Comparison of ENCODE assay signal across 20 cellular contexts in the genomic region with DNA sequence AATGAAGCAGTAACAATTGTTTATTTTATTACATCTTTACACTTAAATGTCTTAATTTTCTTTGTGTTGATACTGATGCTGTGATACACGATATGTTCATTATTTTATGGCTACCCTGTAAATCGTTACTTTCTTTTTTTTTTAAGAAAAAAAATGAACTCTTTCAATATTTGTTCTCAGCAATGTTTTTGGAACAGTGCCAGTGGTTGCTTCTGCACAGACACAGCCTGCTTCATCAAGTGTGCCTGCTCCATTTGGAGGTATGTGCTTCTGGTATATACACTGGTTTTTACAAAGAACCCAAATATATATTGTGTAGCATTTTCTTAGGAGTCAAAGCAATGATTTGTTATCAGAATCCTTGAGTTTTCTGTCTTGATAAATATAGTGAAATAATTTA.
DNase-seq lines count a peak whose midpoint lies in the region.
"Had no signal": no experiment of that assay in that cellular context is flagged by ENCODE, and none has a peak within 500 bp of the region (broad histone marks: within the 10 kb centered on the region; RNA-seq: fewer than 3 reads in every experiment).

No MANE protein-coding gene starts in this region.

- H3K9me3 ChIP-seq in mesenchymal stem cell (ENCODE audit: control insufficient read depth, low read length): no peaks in the 10 kb centered on the region
- H3K9me3 ChIP-seq: colonic mucosa had no signal

- DNase-seq in NCI-H446 (lab: John Stamatoyannopoulos, UW) (peak; percentile 4 to 56), NCI-H446 treated with DMSO at 0.1 percent for 48 hours (lab: John Stamatoyannopoulos, UW) (no peak), NCI-H1105 (lab: John Stamatoyannopoulos, UW) (peak; percentile 40), SK-MEL-5 (ENCODE audit: low read depth, low spot score) (peak; percentile 18), mesenchymal stem cell (peak; percentile 9), SW480 (ENCODE audit: low spot score) (no peak)
- no peak for DNase-seq in activated naive CD4-positive, alpha-beta T cell treated with anti-CD3 and anti-CD28 coated beads, Interleukin-2, amount 50 U/mL, for 16 hours
- no peak for DNase-seq in stimulated activated CD4-positive, alpha-beta T cell treated with anti-CD3 and anti-CD28 coated beads, Interleukin-4, amount 100 ng/mL, for 1 hour
- DNase-seq: activated CD4-positive, CD25-positive, alpha-beta regulatory T cell; activated CD8-positive, alpha-beta T cell treated with anti-CD3 and anti-CD28 coated beads for 36 hours; activated T-cell treated with anti-CD3 and anti-CD28 coated beads, Interleukin-2, amount 50 U/mL, for 24 hours; colonic mucosa; heart left ventricle; Kasumi-1; NCI-H526 treated with DMSO at 0.1 percent for 48 hours; occipital lobe; stimulated activated CD4-positive, alpha-beta T cell treated with anti-CD3 and anti-CD28 coated beads, Interleukin-15, amount 100 ng/mL, for 24 hours; stimulated activated naive B cell treated with anti-CD40 and anti-IgM and Interleukin-4, amounts not matched to agents 10 μg/mL and 1 μg/mL and 100 μg/mL, for 72 hours had no signal

- H2BK15ac ChIP-seq in mesenchymal stem cell (ENCODE audit: low read depth, poor library complexity, severe bottlenecking): no peak overlapping the region

- no peaks in the 10 kb centered on the region for H3K27me3 ChIP-seq in mesenchymal stem cell (ENCODE audit: control insufficient read depth in 1 of 2, insufficient read depth in 1 of 2, low read length in 2 of 2)
- H3K27me3 ChIP-seq: colonic mucosa, heart left ventricle, right atrium auricular region, SJCRH30 had no signal

- H3K4me1 ChIP-seq in mesenchymal stem cell (ENCODE audit: control insufficient read depth, insufficient read depth, low read depth, low read length): no peaks in the 10 kb centered on the region
- H3K4me1 ChIP-seq: colonic mucosa, heart left ventricle, right atrium auricular region, SJCRH30 had no signal

- no peak overlapping the region for H2AFZ ChIP-seq in mesenchymal stem cell (ENCODE audit: low read depth, low read length)

- H3K9ac ChIP-seq in mesenchymal stem cell (ENCODE audit: low read length): no peak overlapping the region

- H3K4ac ChIP-seq in mesenchymal stem cell (ENCODE audit: low read depth in 1 of 2, low read length in 2 of 2): no peak overlapping the region

- H3K14ac ChIP-seq in mesenchymal stem cell (ENCODE audit: low read length in 2 of 2): no peak overlapping the region

- no peak overlapping the region for H2AK5ac ChIP-seq in mesenchymal stem cell (ENCODE audit: low read length, severe bottlenecking)

- no peak overlapping the region for H3K4me3 ChIP-seq in mesenchymal stem cell (ENCODE audit: insufficient read depth in 1 of 2, low read depth in 1 of 2, low read length in 2 of 2)
- H3K4me3 ChIP-seq: colonic mucosa, heart left ventricle, right atrium auricular region, SJCRH30 had no signal

- no peak overlapping the region for H2BK12ac ChIP-seq in mesenchymal stem cell (ENCODE audit: low read length in 2 of 2)

- in situ Hi-C loops in SK-MEL-5 (cut with HindIII; ENCODE audit: low pct_unique_long_range_greater_than_20kb, low sequenced_read_pairs): no loop called here

- no CpG with 5 or more reads among the region's 2 CpGs for WGBS in mesenchymal stem cell

- no peak overlapping the region for H3K23ac ChIP-seq in mesenchymal stem cell (ENCODE audit: low read length in 2 of 2)

- H2BK5ac ChIP-seq in mesenchymal stem cell (ENCODE audit: low read depth, low read length, poor library complexity, severe bottlenecking): no peak overlapping the region

- no peak overlapping the region for H4K8ac ChIP-seq in mesenchymal stem cell (ENCODE audit: low read length)

- no peak overlapping the region for H3K18ac ChIP-seq in mesenchymal stem cell (ENCODE audit: low read depth in 1 of 2, low read length in 2 of 2)

- no peak overlapping the region for H3K27ac ChIP-seq in mesenchymal stem cell (ENCODE audit: low read length, poor library complexity, severe bottlenecking)
- H3K27ac ChIP-seq: colonic mucosa, heart left ventricle, right atrium auricular region, SJCRH30 had no signal

- H3K79me1 ChIP-seq in mesenchymal stem cell (replicated peaks; ENCODE audit: low read length, poor library complexity, severe bottlenecking): peaks cover 3% of the 10 kb centered on the region

- H2BK120ac ChIP-seq in mesenchymal stem cell (ENCODE audit: low read depth, low read length): no peak overlapping the region

- no peak overlapping the region for H3K4me2 ChIP-seq in mesenchymal stem cell (ENCODE audit: low read length, poor library complexity, severe bottlenecking)

- H4K91ac ChIP-seq in mesenchymal stem cell (ENCODE audit: low read length): no peak overlapping the region

- peaks cover 12 to 89% of the 10 kb centered on the region in 2 experiments for H3K36me3 ChIP-seq in mesenchymal stem cell (ENCODE audit: control insufficient read depth in 1 of 2, insufficient read depth in 2 of 2, low read depth in 1 of 2, low read length in 2 of 2)

Comparison
In these comparisons a context has a peak if more than half of its experiments do, and no peak if none do; other contexts are left out.
1. DNase-seq: peak in NCI-H446 (2 of 2), NCI-H1105 (single experiment), SK-MEL-5 (single experiment) and mesenchymal stem cell (single experiment); none in NCI-H446 treated with DMSO at 0.1 percent for 48 hours (single experiment), activated naive CD4-positive, alpha-beta T cell treated with anti-CD3 and anti-CD28 coated beads, Interleukin-2, amount 50 U/mL, for 16 hours (single experiment), stimulated activated CD4-positive, alpha-beta T cell treated with anti-CD3 and anti-CD28 coated beads, Interleukin-4, amount 100 ng/mL, for 1 hour (single experiment) and SW480 (single experiment).